Comparison of ENCODE assay signal across 19 cellular contexts in the genomic region with DNA sequence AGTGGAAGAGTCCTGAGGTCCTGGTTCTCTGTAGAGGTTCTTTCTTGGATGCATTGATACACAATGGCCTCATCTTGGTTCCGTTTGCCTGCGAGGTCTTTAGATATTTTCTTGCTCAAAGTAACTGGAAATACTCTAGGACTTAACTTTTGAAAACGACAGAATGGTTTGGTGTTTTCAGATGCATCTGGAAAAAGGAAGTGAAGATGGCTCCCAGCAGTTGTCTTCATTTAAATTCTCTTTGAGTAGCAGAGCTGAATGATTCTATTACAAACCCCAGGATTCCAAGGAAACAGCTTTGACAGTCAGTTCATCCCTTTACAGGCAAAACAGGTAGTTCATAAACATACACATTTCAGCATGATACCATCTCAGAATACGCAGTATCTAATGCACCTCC.
"Had no signal": no experiment of that assay in that cellular context is flagged by ENCODE, and none has a peak within 500 bp of the region (broad histone marks: within the 10 kb centered on the region; RNA-seq: fewer than 3 reads in every experiment).

No MANE protein-coding gene starts in this region.

- DNase-seq: activated CD4-positive, alpha-beta T cell treated with anti-CD3 and anti-CD28 coated beads, Interleukin-2, amount 50 U/mL, for 4 hours; activated effector memory CD4-positive, alpha-beta T cell treated with Interleukin-2 at 50 U/mL for 16 hours; activated T-cell treated with anti-CD3 and anti-CD28 coated beads, Interleukin-2, amount 50 U/mL, for 24 hours; amniotic stem cell; effector memory CD8-positive, alpha-beta T cell; hypothalamus; immature natural killer cell; natural killer cell; sigmoid colon; stimulated activated CD4-positive, alpha-beta T cell treated with anti-CD3 and anti-CD28 coated beads, Interleukin-12 subunit alpha, Interleukin-12 subunit beta, amount 100 ng/mL, for 4 hours; stimulated activated naive CD4-positive, alpha-beta T cell; substantia nigra; trophoblast cell had no signal

- ATAC-seq: effector memory CD8-positive, alpha-beta T cell; natural killer cell had no signal

- H3K9me3 ChIP-seq: sigmoid colon had no signal

- H3K9me3 Mint-ChIP-seq: activated naive CD4-positive, alpha-beta T cell treated with anti-CD3 and anti-CD28 coated beads, Interleukin-2, amount 50 U/mL, for 24 hours; activated T-cell treated with anti-CD3 and anti-CD28 coated beads, Interleukin-2, amount 50 U/mL, for 24 hours; central memory CD8-positive, alpha-beta T cell; effector memory CD8-positive, alpha-beta T cell; immature natural killer cell; natural killer cell; T-helper 1 cell treated with Interleukin-12 subunit alpha and Interleukin-12 subunit beta and Interleukin-4 antibody, amounts not matched to agents 30 μg/mL and 1 μg/mL, for 36 hours had no signal

- H3K4me1 ChIP-seq: sigmoid colon had no signal

- H3K27me3 ChIP-seq: sigmoid colon had no signal

- H3K4me1 Mint-ChIP-seq: activated naive CD4-positive, alpha-beta T cell treated with anti-CD3 and anti-CD28 coated beads, Interleukin-2, amount 50 U/mL, for 24 hours; brain; central memory CD8-positive, alpha-beta T cell; immature natural killer cell; memory B cell; natural killer cell had no signal

- H3K4me3 Mint-ChIP-seq: activated naive CD4-positive, alpha-beta T cell treated with anti-CD3 and anti-CD28 coated beads, Interleukin-2, amount 50 U/mL, for 24 hours; activated T-cell treated with anti-CD3 and anti-CD28 coated beads, Interleukin-2, amount 50 U/mL, for 24 hours; brain; central memory CD8-positive, alpha-beta T cell; effector memory CD8-positive, alpha-beta T cell; immature natural killer cell; memory B cell; natural killer cell; T-helper 1 cell treated with Interleukin-12 subunit alpha and Interleukin-12 subunit beta and Interleukin-4 antibody, amounts not matched to agents 30 μg/mL and 1 μg/mL, for 36 hours had no signal

- FAIRE-seq: TTC549 had no signal

- H3K36me3 Mint-ChIP-seq: activated naive CD4-positive, alpha-beta T cell treated with anti-CD3 and anti-CD28 coated beads, Interleukin-2, amount 50 U/mL, for 24 hours; brain; immature natural killer cell; memory B cell; natural killer cell had no signal

- H3K4me3 ChIP-seq: sigmoid colon had no signal

- H3K27ac ChIP-seq: sigmoid colon had no signal

- H3K27me3 Mint-ChIP-seq: activated naive CD4-positive, alpha-beta T cell treated with anti-CD3 and anti-CD28 coated beads, Interleukin-2, amount 50 U/mL, for 24 hours; activated T-cell treated with anti-CD3 and anti-CD28 coated beads, Interleukin-2, amount 50 U/mL, for 24 hours; central memory CD8-positive, alpha-beta T cell; effector memory CD8-positive, alpha-beta T cell had no signal

- H3K36me3 ChIP-seq: sigmoid colon had no signal

- H3K27ac Mint-ChIP-seq: activated naive CD4-positive, alpha-beta T cell treated with anti-CD3 and anti-CD28 coated beads, Interleukin-2, amount 50 U/mL, for 24 hours; activated T-cell treated with anti-CD3 and anti-CD28 coated beads, Interleukin-2, amount 50 U/mL, for 24 hours; brain; effector memory CD8-positive, alpha-beta T cell; immature natural killer cell; memory B cell; natural killer cell; T-helper 1 cell treated with Interleukin-12 subunit alpha and Interleukin-12 subunit beta and Interleukin-4 antibody, amounts not matched to agents 30 μg/mL and 1 μg/mL, for 36 hours had no signal
